ENCODE assay signal across 1 cellular context in genomic region chr11:59918987-59919589, GRCh38.
TF ChIP-seq lines count a peak whose summit lies in the region.

No MANE protein-coding gene starts in this region.

TF ChIP-seq in K562, 482 proteins besides CTCF, POLR2A, EP300 and RAD21 (continued from another document):
- TF ChIP-seq BCLAF1 (IDR thresholded peaks at IDR 0.05; ENCODE audit: borderline replicate concordance in 1 of 2, control insufficient read depth in 1 of 2, low read depth in 2 of 2, low read length in 1 of 2) (no peak), MYC (IDR thresholded peaks at IDR 0.05; ENCODE audit: low read depth, low read length) (no peak), MYC (CRISPR knock-in tag; IDR thresholded peaks at IDR 0.05; ENCODE audit: borderline replicate concordance, low read depth) (no peak), ZNF354B (CRISPR knock-in tag; IDR thresholded peaks at IDR 0.05) (no peak), KDM5B (IDR thresholded peaks at IDR 0.05; ENCODE audit: insufficient replicate concordance, low read depth, low read length) (no peak), HNRNPL (IDR thresholded peaks at IDR 0.05; ENCODE audit: low read depth, low read length) (no peak), ZNF436 (CRISPR knock-in tag; IDR thresholded peaks at IDR 0.05) (no peak), CBX3 (IDR thresholded peaks at IDR 0.05; ENCODE audit: borderline replicate concordance in 1 of 2, low read length in 2 of 2) (0 out of 3 replicates have a peak, but pooled peaks of 1 of the 2 experiments have one; percentile 56), WHSC1 (IDR thresholded peaks at IDR 0.05; ENCODE audit: low read length) (no peak), EP400 (IDR thresholded peaks at IDR 0.05) (0 out of 2 replicates have a peak, but pooled peaks have one; percentile 8), ZFP1 (CRISPR knock-in tag; IDR thresholded peaks at IDR 0.05) (no peak), JUND (IDR thresholded peaks at IDR 0.05; ENCODE audit: borderline replicate concordance, low read depth, low read length) (peak; percentile 16; the same call in 1 of the 2 replicates), JUND (tag; IDR thresholded peaks at IDR 0.05; ENCODE audit: borderline replicate concordance, low read depth, low read length) (no peak), SMC3 (conservative IDR thresholded peaks at IDR 0.05; ENCODE audit: insufficient read depth, low read depth, low read length) (peak; percentile 59; the same call in 1 of the 2 replicates), ZNF384 (IDR thresholded peaks at IDR 0.05; ENCODE audit: low read depth, low read length) (peak; percentile 90), KAT8 (IDR thresholded peaks at IDR 0.05; ENCODE audit: low read depth) (no peak), MYNN (IDR thresholded peaks at IDR 0.05) (no peak), MYNN (CRISPR knock-in tag; IDR thresholded peaks at IDR 0.05) (no peak), ATF7 (IDR thresholded peaks at IDR 0.05) (peak; percentile 37; the same call in 1 of the 2 replicates), MCM5 (IDR thresholded peaks at IDR 0.05; ENCODE audit: low read depth) (no peak), CC2D1A (IDR thresholded peaks at IDR 0.05) (peak; percentile 75), FOXO4 (CRISPR knock-in tag; IDR thresholded peaks at IDR 0.05) (no peak), DEAF1 (CRISPR knock-in tag; IDR thresholded peaks at IDR 0.05) (peak; percentile 29; the same call in 1 of the 2 replicates), SNRNP70 (optimal IDR thresholded peaks at IDR 0.05; ENCODE audit: low read depth, low read length) (no peak), KLF1 (tag; IDR thresholded peaks at IDR 0.05) (no peak), CHD4 (IDR thresholded peaks at IDR 0.05; ENCODE audit: insufficient read depth, insufficient replicate concordance, low read depth, low read length, poor library complexity, severe bottlenecking) (no peak), CBX2 (IDR thresholded peaks at IDR 0.05; ENCODE audit: insufficient read depth, low read length, poor library complexity, severe bottlenecking) (no peak), RBM25 (IDR thresholded peaks at IDR 0.05; ENCODE audit: low read depth, low read length, severe bottlenecking) (peak; percentile 20), NEUROD1 (IDR thresholded peaks at IDR 0.05; ENCODE audit: borderline replicate concordance, low read depth, low read length, partially characterized antibody) (no peak), DPF2 (IDR thresholded peaks at IDR 0.05) (no peak), ZBTB9 (CRISPR knock-in tag; IDR thresholded peaks at IDR 0.05) (no peak), FOSL1 (tag; conservative IDR thresholded peaks at IDR 0.05) (peak; percentile 76), BMI1 (IDR thresholded peaks at IDR 0.05; ENCODE audit: low read length) (no peak)
- TF ChIP-seq, protein P1, sequence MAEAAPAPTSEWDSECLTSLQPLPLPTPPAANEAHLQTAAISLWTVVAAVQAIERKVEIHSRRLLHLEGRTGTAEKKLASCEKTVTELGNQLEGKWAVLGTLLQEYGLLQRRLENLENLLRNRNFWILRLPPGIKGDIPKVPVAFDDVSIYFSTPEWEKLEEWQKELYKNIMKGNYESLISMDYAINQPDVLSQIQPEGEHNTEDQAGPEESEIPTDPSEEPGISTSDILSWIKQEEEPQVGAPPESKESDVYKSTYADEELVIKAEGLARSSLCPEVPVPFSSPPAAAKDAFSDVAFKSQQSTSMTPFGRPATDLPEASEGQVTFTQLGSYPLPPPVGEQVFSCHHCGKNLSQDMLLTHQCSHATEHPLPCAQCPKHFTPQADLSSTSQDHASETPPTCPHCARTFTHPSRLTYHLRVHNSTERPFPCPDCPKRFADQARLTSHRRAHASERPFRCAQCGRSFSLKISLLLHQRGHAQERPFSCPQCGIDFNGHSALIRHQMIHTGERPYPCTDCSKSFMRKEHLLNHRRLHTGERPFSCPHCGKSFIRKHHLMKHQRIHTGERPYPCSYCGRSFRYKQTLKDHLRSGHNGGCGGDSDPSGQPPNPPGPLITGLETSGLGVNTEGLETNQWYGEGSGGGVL (CRISPR knock-in tag; IDR thresholded peaks at IDR 0.05) = no peak
- TF ChIP-seq, protein P2, sequence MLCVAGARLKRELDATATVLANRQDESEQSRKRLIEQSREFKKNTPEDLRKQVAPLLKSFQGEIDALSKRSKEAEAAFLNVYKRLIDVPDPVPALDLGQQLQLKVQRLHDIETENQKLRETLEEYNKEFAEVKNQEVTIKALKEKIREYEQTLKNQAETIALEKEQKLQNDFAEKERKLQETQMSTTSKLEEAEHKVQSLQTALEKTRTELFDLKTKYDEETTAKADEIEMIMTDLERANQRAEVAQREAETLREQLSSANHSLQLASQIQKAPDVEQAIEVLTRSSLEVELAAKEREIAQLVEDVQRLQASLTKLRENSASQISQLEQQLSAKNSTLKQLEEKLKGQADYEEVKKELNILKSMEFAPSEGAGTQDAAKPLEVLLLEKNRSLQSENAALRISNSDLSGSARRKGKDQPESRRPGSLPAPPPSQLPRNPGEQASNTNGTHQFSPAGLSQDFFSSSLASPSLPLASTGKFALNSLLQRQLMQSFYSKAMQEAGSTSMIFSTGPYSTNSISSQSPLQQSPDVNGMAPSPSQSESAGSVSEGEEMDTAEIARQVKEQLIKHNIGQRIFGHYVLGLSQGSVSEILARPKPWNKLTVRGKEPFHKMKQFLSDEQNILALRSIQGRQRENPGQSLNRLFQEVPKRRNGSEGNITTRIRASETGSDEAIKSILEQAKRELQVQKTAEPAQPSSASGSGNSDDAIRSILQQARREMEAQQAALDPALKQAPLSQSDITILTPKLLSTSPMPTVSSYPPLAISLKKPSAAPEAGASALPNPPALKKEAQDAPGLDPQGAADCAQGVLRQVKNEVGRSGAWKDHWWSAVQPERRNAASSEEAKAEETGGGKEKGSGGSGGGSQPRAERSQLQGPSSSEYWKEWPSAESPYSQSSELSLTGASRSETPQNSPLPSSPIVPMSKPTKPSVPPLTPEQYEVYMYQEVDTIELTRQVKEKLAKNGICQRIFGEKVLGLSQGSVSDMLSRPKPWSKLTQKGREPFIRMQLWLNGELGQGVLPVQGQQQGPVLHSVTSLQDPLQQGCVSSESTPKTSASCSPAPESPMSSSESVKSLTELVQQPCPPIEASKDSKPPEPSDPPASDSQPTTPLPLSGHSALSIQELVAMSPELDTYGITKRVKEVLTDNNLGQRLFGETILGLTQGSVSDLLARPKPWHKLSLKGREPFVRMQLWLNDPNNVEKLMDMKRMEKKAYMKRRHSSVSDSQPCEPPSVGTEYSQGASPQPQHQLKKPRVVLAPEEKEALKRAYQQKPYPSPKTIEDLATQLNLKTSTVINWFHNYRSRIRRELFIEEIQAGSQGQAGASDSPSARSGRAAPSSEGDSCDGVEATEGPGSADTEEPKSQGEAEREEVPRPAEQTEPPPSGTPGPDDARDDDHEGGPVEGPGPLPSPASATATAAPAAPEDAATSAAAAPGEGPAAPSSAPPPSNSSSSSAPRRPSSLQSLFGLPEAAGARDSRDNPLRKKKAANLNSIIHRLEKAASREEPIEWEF (CRISPR knock-in tag; IDR thresholded peaks at IDR 0.05) = no peak
TF ChIP-seq in K562: peak in this region for 14.
